In genomic region chr5:131634996-131635754, GRCh38 we compare ENCODE assay signal across 8 cellular contexts. TPM values are rescaled to one million over a fixed set of nuclear protein-coding genes. Genes with fewer than 3 reads are reported as not detected.
DNase-seq lines count a peak whose midpoint lies in the region; ATAC-seq, FAIRE-seq and TF ChIP-seq lines count a peak whose summit lies in the region.

A gene with protein sequence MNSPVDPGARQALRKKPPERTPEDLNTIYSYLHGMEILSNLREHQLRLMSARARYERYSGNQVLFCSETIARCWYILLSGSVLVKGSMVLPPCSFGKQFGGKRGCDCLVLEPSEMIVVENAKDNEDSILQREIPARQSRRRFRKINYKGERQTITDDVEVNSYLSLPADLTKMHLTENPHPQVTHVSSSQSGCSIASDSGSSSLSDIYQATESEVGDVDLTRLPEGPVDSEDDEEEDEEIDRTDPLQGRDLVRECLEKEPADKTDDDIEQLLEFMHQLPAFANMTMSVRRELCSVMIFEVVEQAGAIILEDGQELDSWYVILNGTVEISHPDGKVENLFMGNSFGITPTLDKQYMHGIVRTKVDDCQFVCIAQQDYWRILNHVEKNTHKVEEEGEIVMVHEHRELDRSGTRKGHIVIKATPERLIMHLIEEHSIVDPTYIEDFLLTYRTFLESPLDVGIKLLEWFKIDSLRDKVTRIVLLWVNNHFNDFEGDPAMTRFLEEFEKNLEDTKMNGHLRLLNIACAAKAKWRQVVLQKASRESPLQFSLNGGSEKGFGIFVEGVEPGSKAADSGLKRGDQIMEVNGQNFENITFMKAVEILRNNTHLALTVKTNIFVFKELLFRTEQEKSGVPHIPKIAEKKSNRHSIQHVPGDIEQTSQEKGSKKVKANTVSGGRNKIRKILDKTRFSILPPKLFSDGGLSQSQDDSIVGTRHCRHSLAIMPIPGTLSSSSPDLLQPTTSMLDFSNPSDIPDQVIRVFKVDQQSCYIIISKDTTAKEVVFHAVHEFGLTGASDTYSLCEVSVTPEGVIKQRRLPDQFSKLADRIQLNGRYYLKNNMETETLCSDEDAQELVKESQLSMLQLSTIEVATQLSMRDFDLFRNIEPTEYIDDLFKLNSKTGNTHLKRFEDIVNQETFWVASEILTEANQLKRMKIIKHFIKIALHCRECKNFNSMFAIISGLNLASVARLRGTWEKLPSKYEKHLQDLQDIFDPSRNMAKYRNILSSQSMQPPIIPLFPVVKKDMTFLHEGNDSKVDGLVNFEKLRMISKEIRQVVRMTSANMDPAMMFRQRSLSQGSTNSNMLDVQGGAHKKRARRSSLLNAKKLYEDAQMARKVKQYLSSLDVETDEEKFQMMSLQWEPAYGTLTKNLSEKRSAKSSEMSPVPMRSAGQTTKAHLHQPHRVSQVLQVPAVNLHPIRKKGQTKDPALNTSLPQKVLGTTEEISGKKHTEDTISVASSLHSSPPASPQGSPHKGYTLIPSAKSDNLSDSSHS (N-terminal part only) (minus strand): TSS chr5:131635229. CDS start chr5:131635030, 199 bp downstream.

- H3K9me3 ChIP-seq in OCI-LY7 (ENCODE audit: low read length) = no peaks in the 10 kb centered on the region
- H3K9me3 ChIP-seq in endothelial cell of umbilical vein (replicated peaks; ENCODE audit: control insufficient read depth, insufficient read depth, low read length) = no peaks in the 10 kb centered on the region

- H3K27ac ChIP-seq in OCI-LY7 (ENCODE audit: low read depth, low read length, poor library complexity, severe bottlenecking) (peak within 1 kb of the TSS; percentile 98), endothelial cell of umbilical vein (ENCODE audit: insufficient read depth, low read depth, low read length) (peak within 1 kb of the TSS; percentile 95)

- H3K9me1 ChIP-seq in endothelial cell of umbilical vein (replicated peaks; ENCODE audit: control insufficient read depth, extremely low read depth, insufficient read depth, low read length) = no peaks in the 10 kb centered on the region

- H3K4me3 ChIP-seq in OCI-LY7 (ENCODE audit: low read depth, low read length, poor library complexity, severe bottlenecking) (peak within 1 kb of the TSS; percentile 87), endothelial cell of umbilical vein (replicated peaks in 1 of 3; ENCODE audit: insufficient read depth in 1 of 3, low read depth in 1 of 3, low read length in 3 of 3) (peak within 1 kb of the TSS; percentile 52 to 82 (median 56))

- FAIRE-seq in endothelial cell of umbilical vein (lab: Jason Lieb, UNC) = peak; percentile 96

- dilution Hi-C loops in endothelial cell of umbilical vein (cut with MboI; ENCODE audit: extremely low pct_ligation_motif_present, low sequenced_read_pairs) = no loop called here

- BruUV-seq in OCI-LY7 (replicated peaks; lab: Mats Ljungman, UMichigan) = no TSS peak
- no TSS peak for BruUV-seq in endothelial cell of umbilical vein (replicated peaks; lab: Mats Ljungman, UMichigan)

- peak within 1 kb of the TSS; percentile 98 for H3K9ac ChIP-seq in endothelial cell of umbilical vein (replicated peaks; ENCODE audit: extremely low read depth, insufficient read depth, low read length)

- H3K36me3 ChIP-seq in OCI-LY7 (ENCODE audit: insufficient read depth, low read length) (peaks cover 23% of the 10 kb centered on the region), endothelial cell of umbilical vein (ENCODE audit: control insufficient read depth in 2 of 2, extremely low read depth in 1 of 2, insufficient read depth in 2 of 2, low read length in 2 of 2) (no peaks in the 10 kb centered on the region)

- POLR2A ChIA-PET in OCI-LY7 (lab: Charles Lee) = interaction anchor here (0.6 to 1.4 kb wide), 7 partner anchors 7 to 549 kb away, joined by 3 to 29 read pairs (median 3); no protein-coding TSS in a partner anchor
- POLR2A ChIA-PET in endothelial cell of umbilical vein (lab: Charles Lee) = no interaction called here

- DNase-seq in DMS 273 (lab: John Stamatoyannopoulos, UW; ENCODE audit: unreplicated experiment) = peak; percentile 100
- peak; percentile 36 for DNase-seq in HuH-7.5 (ENCODE audit: low spot score)
- DNase-seq in OCI-LY7 (ENCODE audit: low spot score) = peak; percentile 100
- DNase-seq in activated T-cell treated with anti-CD3 and anti-CD28 coated beads for 1 hour (ENCODE audit: low read depth) = peak; percentile 92
- DNase-seq in endothelial cell of umbilical vein (ENCODE audit: low read depth, low spot score) = peak; percentile 99
- DNase-seq in midbrain (lab: John Stamatoyannopoulos, UW) = peak; percentile 99
- DNase-seq in stimulated activated CD8-positive, alpha-beta memory T cell treated with anti-CD3 and anti-CD28 coated beads, Interleukin-2, amount 100 ng/mL, for 1 hour (ENCODE audit: low read depth in 2 of 2) = peak; percentile 87 to 92

- peak; percentile 76 for TF ChIP-seq POLR2A in endothelial cell of umbilical vein (IDR thresholded peaks at IDR 0.05; ENCODE audit: low read depth, low read length)

- H3K4me1 ChIP-seq in OCI-LY7 (ENCODE audit: insufficient read depth, low read length, poor library complexity, severe bottlenecking) (peaks cover 51% of the 10 kb centered on the region), endothelial cell of umbilical vein (ENCODE audit: control insufficient read depth, extremely low read depth, insufficient read depth, low read length) (peaks cover 16% of the 10 kb centered on the region)

- peaks cover 30% of the 10 kb centered on the region for H4K20me1 ChIP-seq in OCI-LY7 (ENCODE audit: insufficient read depth, low read length)
- H4K20me1 ChIP-seq in endothelial cell of umbilical vein (replicated peaks; ENCODE audit: control insufficient read depth, extremely low read depth, insufficient read depth, low read length) = no peaks in the 10 kb centered on the region

- H3K27me3 ChIP-seq in endothelial cell of umbilical vein (ENCODE audit: control insufficient read depth in 2 of 2, insufficient read depth in 2 of 2, low read length in 2 of 2) = no peaks in the 10 kb centered on the region

- TF ChIP-seq CTCF in OCI-LY7 (conservative IDR thresholded peaks at IDR 0.05; ENCODE audit: low read length) (no peak; the same call in 1 of the 2 replicates), endothelial cell of umbilical vein (IDR thresholded peaks at IDR 0.05; ENCODE audit: extremely low read depth in 1 of 2, insufficient read depth in 1 of 2, low read depth in 1 of 2, low read length in 2 of 2) (peak in 1 of 2 donors; percentile 3)

- peaks cover 49% of the 10 kb centered on the region for H3K79me2 ChIP-seq in OCI-LY7 (ENCODE audit: insufficient read depth, low read depth, low read length)
- peaks cover 44% of the 10 kb centered on the region for H3K79me2 ChIP-seq in endothelial cell of umbilical vein (ENCODE audit: control insufficient read depth, insufficient read depth, low read length)

- ATAC-seq in GM21526 (IDR thresholded peaks at IDR 0.05; ENCODE audit: low FRiP score, unreplicated experiment) = peak; percentile 86

- intact Hi-C loops in OCI-LY7 (cut with micrococcal nuclease; ENCODE audit: unreplicated experiment) (loop anchor here (1.0 to 10.0 kb wide), 5 partner anchors 12 to 470 kb away; partner anchors contain the start of genes FNIP1 and HINT1), endothelial cell of umbilical vein (cut with micrococcal nuclease) (loop anchor here (1.0 to 5.0 kb wide), 6 partner anchors 25 to 463 kb away; partner anchors contain the start of genes FNIP1 and LYRM7)

- H3K9me2 ChIP-seq in OCI-LY7 (ENCODE audit: insufficient read depth, low read length) = no peaks in the 10 kb centered on the region

- H3K4me2 ChIP-seq in OCI-LY7 (ENCODE audit: low read length) = peak within 1 kb of the TSS; percentile 95
- H3K4me2 ChIP-seq in endothelial cell of umbilical vein (ENCODE audit: insufficient read depth, low read length) = peak within 1 kb of the TSS; percentile 94

- CTCF ChIA-PET in OCI-LY7 (lab: Charles Lee; ENCODE audit: unreplicated experiment) = interaction anchor here (1.2 kb wide), 1 partner anchor 11 kb away, joined by 5 read pairs; no protein-coding TSS in a partner anchor
- CTCF ChIA-PET in endothelial cell of umbilical vein (lab: Charles Lee) = interaction anchor here (0.6 to 1.2 kb wide), 6 partner anchors 24 to 373 kb away, joined by 3 to 7 read pairs (median 3); no protein-coding TSS in a partner anchor

- H2AFZ ChIP-seq in OCI-LY7 (ENCODE audit: low read length) (peak within 1 kb of the TSS; percentile 57; the same call in 1 of the 2 replicates), endothelial cell of umbilical vein (ENCODE audit: low read depth, low read length) (peak within 1 kb of the TSS; percentile 60)

TF ChIP-seq in endothelial cell of umbilical vein, 7 proteins besides CTCF, POLR2A, EP300 and RAD21:
- TF ChIP-seq FOS (IDR thresholded peaks at IDR 0.05; ENCODE audit: borderline replicate concordance, insufficient read depth, low read length) (no peak), POLR2AphosphoS5 (IDR thresholded peaks at IDR 0.05; ENCODE audit: insufficient read depth, low read depth, low read length) (peak; percentile 79), JUN (IDR thresholded peaks at IDR 0.05; ENCODE audit: borderline replicate concordance, insufficient read depth, insufficient read length, low read depth) (peak; percentile 35), MYC (IDR thresholded peaks at IDR 0.05; ENCODE audit: low read depth, low read length) (no peak), GATA2 (IDR thresholded peaks at IDR 0.05; ENCODE audit: insufficient read depth, insufficient read length, low read depth, low read length) (no peak), EZH2 (IDR thresholded peaks at IDR 0.05; ENCODE audit: borderline replicate concordance, low read depth, low read length, severe bottlenecking) (no peak)
TF ChIP-seq in endothelial cell of umbilical vein: peak in this region for 2.

RNA-seq across cellular contexts. Expression of the gene that starts here (rescaled TPM):
- total RNA-seq in OCI-LY7 (2014; rRNA removed; shearing (Covaris generic)) = 39.6 and 54.4 TPM in 2 replicates
- 50.8 and 53.3 TPM in 2 replicates for total RNA-seq in OCI-LY7 (2022)
- total RNA-seq in endothelial cell of umbilical vein = 13.9 and 17.5 TPM in 2 replicates
- 2.6 and 3.5 TPM in 2 replicates for polyA plus RNA-seq in endothelial cell of umbilical vein
- polyA plus RNA-seq in endothelial cell of umbilical vein (2011; cell fraction: cytosol; rRNA removed) = 3.2 and 4.0 TPM in 2 replicates
- polyA plus RNA-seq in endothelial cell of umbilical vein (2011; cell fraction: nucleus; rRNA removed) = 15.5 and 16.4 TPM in 2 replicates
- 4.4 and 6.7 TPM in 2 replicates for polyA plus RNA-seq in endothelial cell of umbilical vein (2012)
- polyA minus RNA-seq in endothelial cell of umbilical vein = 26.3 and 33.9 TPM in 2 replicates
- 12.0 TPM for polyA minus RNA-seq in endothelial cell of umbilical vein (2011; cell fraction: cytosol; rRNA and poly(A)+ RNA removed)
- polyA minus RNA-seq in endothelial cell of umbilical vein (2011; cell fraction: nucleus; rRNA and poly(A)+ RNA removed) = 56.3 and 90.5 TPM in 2 replicates

Comparison
In these comparisons a context has a peak if more than half of its experiments do, and no peak if none do; other contexts are left out.
1. Peak in every context shown above with its lines: DNase-seq, ATAC-seq, H3K4me3 ChIP-seq and H3K27ac ChIP-seq.
2. DNase-seq: peak in every context shown above with its lines; median percentile 100 in DMS 273; 100 in OCI-LY7; 99 in endothelial cell of umbilical vein; 99 in midbrain; 92 in activated T-cell treated with anti-CD3 and anti-CD28 coated beads for 1 hour; 90 in stimulated activated CD8-positive, alpha-beta memory T cell treated with anti-CD3 and anti-CD28 coated beads, Interleukin-2, amount 100 ng/mL, for 1 hour; 36 in HuH-7.5.